In the genomic region with DNA sequence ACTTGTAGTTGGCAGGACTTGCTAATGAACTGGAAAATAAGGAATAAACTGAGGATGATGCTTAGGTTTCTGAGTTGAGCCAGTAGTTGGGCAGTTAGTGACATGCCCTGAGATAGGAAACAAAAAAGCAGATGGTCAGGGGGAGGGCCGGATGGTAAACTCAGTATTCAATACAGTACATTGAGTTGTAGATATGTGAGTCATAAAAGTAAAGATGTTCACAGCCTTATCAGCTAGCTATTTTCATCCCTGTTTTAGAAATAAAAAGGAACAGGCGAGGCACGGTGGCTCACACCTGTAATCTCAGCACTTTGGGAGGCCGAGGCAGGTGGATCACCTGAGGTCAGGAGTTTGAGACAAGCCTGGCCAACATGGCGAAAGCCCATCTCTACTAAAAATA, we compare ENCODE assay signal across 1 cellular context.
TF ChIP-seq lines count a peak whose summit lies in the region.

No MANE protein-coding gene starts in this region.

TF ChIP-seq in K562, 482 proteins besides CTCF, POLR2A, EP300 and RAD21 (continued from another document and continues in another):
- TF ChIP-seq, protein P1, sequence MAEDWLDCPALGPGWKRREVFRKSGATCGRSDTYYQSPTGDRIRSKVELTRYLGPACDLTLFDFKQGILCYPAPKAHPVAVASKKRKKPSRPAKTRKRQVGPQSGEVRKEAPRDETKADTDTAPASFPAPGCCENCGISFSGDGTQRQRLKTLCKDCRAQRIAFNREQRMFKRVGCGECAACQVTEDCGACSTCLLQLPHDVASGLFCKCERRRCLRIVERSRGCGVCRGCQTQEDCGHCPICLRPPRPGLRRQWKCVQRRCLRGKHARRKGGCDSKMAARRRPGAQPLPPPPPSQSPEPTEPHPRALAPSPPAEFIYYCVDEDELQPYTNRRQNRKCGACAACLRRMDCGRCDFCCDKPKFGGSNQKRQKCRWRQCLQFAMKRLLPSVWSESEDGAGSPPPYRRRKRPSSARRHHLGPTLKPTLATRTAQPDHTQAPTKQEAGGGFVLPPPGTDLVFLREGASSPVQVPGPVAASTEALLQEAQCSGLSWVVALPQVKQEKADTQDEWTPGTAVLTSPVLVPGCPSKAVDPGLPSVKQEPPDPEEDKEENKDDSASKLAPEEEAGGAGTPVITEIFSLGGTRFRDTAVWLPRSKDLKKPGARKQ (CRISPR knock-in tag; IDR thresholded peaks at IDR 0.05) = no peak
- TF ChIP-seq ZNF174 (CRISPR knock-in tag; IDR thresholded peaks at IDR 0.05) = no peak
- TF ChIP-seq SMC3 (conservative IDR thresholded peaks at IDR 0.05; ENCODE audit: insufficient read depth, low read depth, low read length) = no peak
- peak in 1 of 2 experiments; percentile 55; a peak in 1 of 4 replicates for TF ChIP-seq RCOR1 (IDR thresholded peaks at IDR 0.05; ENCODE audit: borderline replicate concordance in 1 of 2, low read depth in 2 of 2, low read length in 2 of 2)
- no peak for TF ChIP-seq DDX20 (tag; IDR thresholded peaks at IDR 0.05; ENCODE audit: low read depth)
- TF ChIP-seq, protein P2, sequence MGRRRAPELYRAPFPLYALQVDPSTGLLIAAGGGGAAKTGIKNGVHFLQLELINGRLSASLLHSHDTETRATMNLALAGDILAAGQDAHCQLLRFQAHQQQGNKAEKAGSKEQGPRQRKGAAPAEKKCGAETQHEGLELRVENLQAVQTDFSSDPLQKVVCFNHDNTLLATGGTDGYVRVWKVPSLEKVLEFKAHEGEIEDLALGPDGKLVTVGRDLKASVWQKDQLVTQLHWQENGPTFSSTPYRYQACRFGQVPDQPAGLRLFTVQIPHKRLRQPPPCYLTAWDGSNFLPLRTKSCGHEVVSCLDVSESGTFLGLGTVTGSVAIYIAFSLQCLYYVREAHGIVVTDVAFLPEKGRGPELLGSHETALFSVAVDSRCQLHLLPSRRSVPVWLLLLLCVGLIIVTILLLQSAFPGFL (CRISPR knock-in tag; IDR thresholded peaks at IDR 0.05) = no peak
- TF ChIP-seq ZFP30 (CRISPR knock-in tag; IDR thresholded peaks at IDR 0.05; ENCODE audit: borderline replicate concordance) = no peak
- no peak for TF ChIP-seq ZKSCAN1 (IDR thresholded peaks at IDR 0.05; ENCODE audit: low read depth, low read length)
- TF ChIP-seq, protein P3, sequence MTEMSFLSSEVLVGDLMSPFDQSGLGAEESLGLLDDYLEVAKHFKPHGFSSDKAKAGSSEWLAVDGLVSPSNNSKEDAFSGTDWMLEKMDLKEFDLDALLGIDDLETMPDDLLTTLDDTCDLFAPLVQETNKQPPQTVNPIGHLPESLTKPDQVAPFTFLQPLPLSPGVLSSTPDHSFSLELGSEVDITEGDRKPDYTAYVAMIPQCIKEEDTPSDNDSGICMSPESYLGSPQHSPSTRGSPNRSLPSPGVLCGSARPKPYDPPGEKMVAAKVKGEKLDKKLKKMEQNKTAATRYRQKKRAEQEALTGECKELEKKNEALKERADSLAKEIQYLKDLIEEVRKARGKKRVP (CRISPR knock-in tag; IDR thresholded peaks at IDR 0.05) = no peak
- TF ChIP-seq SETDB1 (IDR thresholded peaks at IDR 0.05; ENCODE audit: low read length) = no peak
- 0 out of 2 replicates have a peak, but pooled peaks have one; percentile 18 for TF ChIP-seq EHMT2 (IDR thresholded peaks at IDR 0.05)
- peak; percentile 66; the same call in 1 of the 2 replicates for TF ChIP-seq GATA2 (CRISPR knock-in tag; IDR thresholded peaks at IDR 0.05)
- TF ChIP-seq ARID1B (IDR thresholded peaks at IDR 0.05) = peak; percentile 96
- TF ChIP-seq CBFA2T3 (IDR thresholded peaks at IDR 0.05) = peak; percentile 93
- TF ChIP-seq KDM1A (IDR thresholded peaks at IDR 0.05) = peak; percentile 17 to 49; a peak in 2 of 4 replicates
- TF ChIP-seq, protein P4, sequence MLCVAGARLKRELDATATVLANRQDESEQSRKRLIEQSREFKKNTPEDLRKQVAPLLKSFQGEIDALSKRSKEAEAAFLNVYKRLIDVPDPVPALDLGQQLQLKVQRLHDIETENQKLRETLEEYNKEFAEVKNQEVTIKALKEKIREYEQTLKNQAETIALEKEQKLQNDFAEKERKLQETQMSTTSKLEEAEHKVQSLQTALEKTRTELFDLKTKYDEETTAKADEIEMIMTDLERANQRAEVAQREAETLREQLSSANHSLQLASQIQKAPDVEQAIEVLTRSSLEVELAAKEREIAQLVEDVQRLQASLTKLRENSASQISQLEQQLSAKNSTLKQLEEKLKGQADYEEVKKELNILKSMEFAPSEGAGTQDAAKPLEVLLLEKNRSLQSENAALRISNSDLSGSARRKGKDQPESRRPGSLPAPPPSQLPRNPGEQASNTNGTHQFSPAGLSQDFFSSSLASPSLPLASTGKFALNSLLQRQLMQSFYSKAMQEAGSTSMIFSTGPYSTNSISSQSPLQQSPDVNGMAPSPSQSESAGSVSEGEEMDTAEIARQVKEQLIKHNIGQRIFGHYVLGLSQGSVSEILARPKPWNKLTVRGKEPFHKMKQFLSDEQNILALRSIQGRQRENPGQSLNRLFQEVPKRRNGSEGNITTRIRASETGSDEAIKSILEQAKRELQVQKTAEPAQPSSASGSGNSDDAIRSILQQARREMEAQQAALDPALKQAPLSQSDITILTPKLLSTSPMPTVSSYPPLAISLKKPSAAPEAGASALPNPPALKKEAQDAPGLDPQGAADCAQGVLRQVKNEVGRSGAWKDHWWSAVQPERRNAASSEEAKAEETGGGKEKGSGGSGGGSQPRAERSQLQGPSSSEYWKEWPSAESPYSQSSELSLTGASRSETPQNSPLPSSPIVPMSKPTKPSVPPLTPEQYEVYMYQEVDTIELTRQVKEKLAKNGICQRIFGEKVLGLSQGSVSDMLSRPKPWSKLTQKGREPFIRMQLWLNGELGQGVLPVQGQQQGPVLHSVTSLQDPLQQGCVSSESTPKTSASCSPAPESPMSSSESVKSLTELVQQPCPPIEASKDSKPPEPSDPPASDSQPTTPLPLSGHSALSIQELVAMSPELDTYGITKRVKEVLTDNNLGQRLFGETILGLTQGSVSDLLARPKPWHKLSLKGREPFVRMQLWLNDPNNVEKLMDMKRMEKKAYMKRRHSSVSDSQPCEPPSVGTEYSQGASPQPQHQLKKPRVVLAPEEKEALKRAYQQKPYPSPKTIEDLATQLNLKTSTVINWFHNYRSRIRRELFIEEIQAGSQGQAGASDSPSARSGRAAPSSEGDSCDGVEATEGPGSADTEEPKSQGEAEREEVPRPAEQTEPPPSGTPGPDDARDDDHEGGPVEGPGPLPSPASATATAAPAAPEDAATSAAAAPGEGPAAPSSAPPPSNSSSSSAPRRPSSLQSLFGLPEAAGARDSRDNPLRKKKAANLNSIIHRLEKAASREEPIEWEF (CRISPR knock-in tag; IDR thresholded peaks at IDR 0.05) = no peak
- TF ChIP-seq MCM2 (IDR thresholded peaks at IDR 0.05; ENCODE audit: low read depth) = no peak
- no peak for TF ChIP-seq POLR2B (IDR thresholded peaks at IDR 0.05; ENCODE audit: low read depth, partially characterized antibody)
- no peak for TF ChIP-seq ZNF586 (CRISPR knock-in tag; conservative IDR thresholded peaks at IDR 0.05)
- TF ChIP-seq SIN3B (IDR thresholded peaks at IDR 0.05; ENCODE audit: low read depth) = no peak
- TF ChIP-seq JUND (IDR thresholded peaks at IDR 0.05; ENCODE audit: borderline replicate concordance, low read depth, low read length) = peak; percentile 89
- TF ChIP-seq JUND (tag; IDR thresholded peaks at IDR 0.05; ENCODE audit: borderline replicate concordance, low read depth, low read length) = peak; percentile 65; the same call in 1 of the 3 replicates
- no peak for TF ChIP-seq ZNF175 (CRISPR knock-in tag; IDR thresholded peaks at IDR 0.05; ENCODE audit: low read depth)
- TF ChIP-seq YBX1 (IDR thresholded peaks at IDR 0.05) = no peak
- TF ChIP-seq NCOR1 (IDR thresholded peaks at IDR 0.05) = peak; percentile 83
- no peak for TF ChIP-seq RBM14 (IDR thresholded peaks at IDR 0.05; ENCODE audit: borderline replicate concordance, insufficient read depth, low read depth, low read length)
- TF ChIP-seq ZNF274 (IDR thresholded peaks at IDR 0.05; ENCODE audit: borderline replicate concordance, low read depth, low read length) = no peak
- TF ChIP-seq, protein P5, sequence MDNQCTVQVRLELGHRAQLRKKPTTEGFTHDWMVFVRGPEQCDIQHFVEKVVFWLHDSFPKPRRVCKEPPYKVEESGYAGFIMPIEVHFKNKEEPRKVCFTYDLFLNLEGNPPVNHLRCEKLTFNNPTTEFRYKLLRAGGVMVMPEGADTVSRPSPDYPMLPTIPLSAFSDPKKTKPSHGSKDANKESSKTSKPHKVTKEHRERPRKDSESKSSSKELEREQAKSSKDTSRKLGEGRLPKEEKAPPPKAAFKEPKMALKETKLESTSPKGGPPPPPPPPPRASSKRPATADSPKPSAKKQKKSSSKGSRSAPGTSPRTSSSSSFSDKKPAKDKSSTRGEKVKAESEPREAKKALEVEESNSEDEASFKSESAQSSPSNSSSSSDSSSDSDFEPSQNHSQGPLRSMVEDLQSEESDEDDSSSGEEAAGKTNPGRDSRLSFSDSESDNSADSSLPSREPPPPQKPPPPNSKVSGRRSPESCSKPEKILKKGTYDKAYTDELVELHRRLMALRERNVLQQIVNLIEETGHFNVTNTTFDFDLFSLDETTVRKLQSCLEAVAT (IDR thresholded peaks at IDR 0.05) = no peak
- no peak for TF ChIP-seq CHD4 (IDR thresholded peaks at IDR 0.05; ENCODE audit: insufficient read depth, insufficient replicate concordance, low read depth, low read length, poor library complexity, severe bottlenecking)
- TF ChIP-seq, protein P6, sequence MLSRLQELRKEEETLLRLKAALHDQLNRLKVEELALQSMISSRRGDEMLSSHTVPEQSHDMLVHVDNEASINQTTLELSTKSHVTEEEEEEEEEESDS (CRISPR knock-in tag; IDR thresholded peaks at IDR 0.05) = no peak
- peak; percentile 30; the same call in 1 of the 2 replicates for TF ChIP-seq LEF1 (IDR thresholded peaks at IDR 0.05)
- no peak for TF ChIP-seq IFI16 (CRISPR knock-in tag; IDR thresholded peaks at IDR 0.05)
- TF ChIP-seq ZNF780A (CRISPR knock-in tag; IDR thresholded peaks at IDR 0.05) = no peak
- TF ChIP-seq, protein P7, sequence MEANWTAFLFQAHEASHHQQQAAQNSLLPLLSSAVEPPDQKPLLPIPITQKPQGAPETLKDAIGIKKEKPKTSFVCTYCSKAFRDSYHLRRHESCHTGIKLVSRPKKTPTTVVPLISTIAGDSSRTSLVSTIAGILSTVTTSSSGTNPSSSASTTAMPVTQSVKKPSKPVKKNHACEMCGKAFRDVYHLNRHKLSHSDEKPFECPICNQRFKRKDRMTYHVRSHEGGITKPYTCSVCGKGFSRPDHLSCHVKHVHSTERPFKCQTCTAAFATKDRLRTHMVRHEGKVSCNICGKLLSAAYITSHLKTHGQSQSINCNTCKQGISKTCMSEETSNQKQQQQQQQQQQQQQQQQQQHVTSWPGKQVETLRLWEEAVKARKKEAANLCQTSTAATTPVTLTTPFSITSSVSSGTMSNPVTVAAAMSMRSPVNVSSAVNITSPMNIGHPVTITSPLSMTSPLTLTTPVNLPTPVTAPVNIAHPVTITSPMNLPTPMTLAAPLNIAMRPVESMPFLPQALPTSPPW (CRISPR knock-in tag; IDR thresholded peaks at IDR 0.05) = no peak
- TF ChIP-seq, protein P8, sequence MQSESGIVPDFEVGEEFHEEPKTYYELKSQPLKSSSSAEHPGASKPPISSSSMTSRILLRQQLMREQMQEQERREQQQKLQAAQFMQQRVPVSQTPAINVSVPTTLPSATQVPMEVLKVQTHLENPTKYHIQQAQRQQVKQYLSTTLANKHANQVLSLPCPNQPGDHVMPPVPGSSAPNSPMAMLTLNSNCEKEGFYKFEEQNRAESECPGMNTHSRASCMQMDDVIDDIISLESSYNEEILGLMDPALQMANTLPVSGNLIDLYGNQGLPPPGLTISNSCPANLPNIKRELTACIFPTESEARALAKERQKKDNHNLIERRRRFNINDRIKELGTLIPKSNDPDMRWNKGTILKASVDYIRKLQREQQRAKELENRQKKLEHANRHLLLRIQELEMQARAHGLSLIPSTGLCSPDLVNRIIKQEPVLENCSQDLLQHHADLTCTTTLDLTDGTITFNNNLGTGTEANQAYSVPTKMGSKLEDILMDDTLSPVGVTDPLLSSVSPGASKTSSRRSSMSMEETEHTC (IDR thresholded peaks at IDR 0.05) = no peak
- peak; percentile 73 for TF ChIP-seq FOXM1 (IDR thresholded peaks at IDR 0.05; ENCODE audit: low read depth)
- no peak for TF ChIP-seq FOXM1 (CRISPR knock-in tag; IDR thresholded peaks at IDR 0.05; ENCODE audit: low read depth)
- no peak for TF ChIP-seq ZZZ3 (IDR thresholded peaks at IDR 0.05)
- TF ChIP-seq, protein P9, sequence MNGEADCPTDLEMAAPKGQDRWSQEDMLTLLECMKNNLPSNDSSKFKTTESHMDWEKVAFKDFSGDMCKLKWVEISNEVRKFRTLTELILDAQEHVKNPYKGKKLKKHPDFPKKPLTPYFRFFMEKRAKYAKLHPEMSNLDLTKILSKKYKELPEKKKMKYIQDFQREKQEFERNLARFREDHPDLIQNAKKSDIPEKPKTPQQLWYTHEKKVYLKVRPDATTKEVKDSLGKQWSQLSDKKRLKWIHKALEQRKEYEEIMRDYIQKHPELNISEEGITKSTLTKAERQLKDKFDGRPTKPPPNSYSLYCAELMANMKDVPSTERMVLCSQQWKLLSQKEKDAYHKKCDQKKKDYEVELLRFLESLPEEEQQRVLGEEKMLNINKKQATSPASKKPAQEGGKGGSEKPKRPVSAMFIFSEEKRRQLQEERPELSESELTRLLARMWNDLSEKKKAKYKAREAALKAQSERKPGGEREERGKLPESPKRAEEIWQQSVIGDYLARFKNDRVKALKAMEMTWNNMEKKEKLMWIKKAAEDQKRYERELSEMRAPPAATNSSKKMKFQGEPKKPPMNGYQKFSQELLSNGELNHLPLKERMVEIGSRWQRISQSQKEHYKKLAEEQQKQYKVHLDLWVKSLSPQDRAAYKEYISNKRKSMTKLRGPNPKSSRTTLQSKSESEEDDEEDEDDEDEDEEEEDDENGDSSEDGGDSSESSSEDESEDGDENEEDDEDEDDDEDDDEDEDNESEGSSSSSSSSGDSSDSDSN (IDR thresholded peaks at IDR 0.05; ENCODE audit: borderline replicate concordance in 1 of 2, low read depth in 2 of 2, low read length in 2 of 2) = no peak
- TF ChIP-seq RB1 (IDR thresholded peaks at IDR 0.05; ENCODE audit: low read depth) = no peak
- TF ChIP-seq, protein P10, sequence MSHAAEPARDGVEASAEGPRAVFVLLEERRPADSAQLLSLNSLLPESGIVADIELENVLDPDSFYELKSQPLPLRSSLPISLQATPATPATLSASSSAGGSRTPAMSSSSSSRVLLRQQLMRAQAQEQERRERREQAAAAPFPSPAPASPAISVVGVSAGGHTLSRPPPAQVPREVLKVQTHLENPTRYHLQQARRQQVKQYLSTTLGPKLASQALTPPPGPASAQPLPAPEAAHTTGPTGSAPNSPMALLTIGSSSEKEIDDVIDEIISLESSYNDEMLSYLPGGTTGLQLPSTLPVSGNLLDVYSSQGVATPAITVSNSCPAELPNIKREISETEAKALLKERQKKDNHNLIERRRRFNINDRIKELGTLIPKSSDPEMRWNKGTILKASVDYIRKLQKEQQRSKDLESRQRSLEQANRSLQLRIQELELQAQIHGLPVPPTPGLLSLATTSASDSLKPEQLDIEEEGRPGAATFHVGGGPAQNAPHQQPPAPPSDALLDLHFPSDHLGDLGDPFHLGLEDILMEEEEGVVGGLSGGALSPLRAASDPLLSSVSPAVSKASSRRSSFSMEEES (CRISPR knock-in tag; IDR thresholded peaks at IDR 0.05) = no peak
- TF ChIP-seq ILK (tag; IDR thresholded peaks at IDR 0.05; ENCODE audit: borderline replicate concordance, low read depth) = no peak
- TF ChIP-seq CBX3 (IDR thresholded peaks at IDR 0.05; ENCODE audit: borderline replicate concordance in 1 of 2, low read length in 2 of 2) = no peak
- no peak for TF ChIP-seq MYC (IDR thresholded peaks at IDR 0.05; ENCODE audit: low read depth, low read length)
- TF ChIP-seq MYC (CRISPR knock-in tag; IDR thresholded peaks at IDR 0.05; ENCODE audit: borderline replicate concordance, low read depth) = no peak
- no peak for TF ChIP-seq ZFPM2 (CRISPR knock-in tag; IDR thresholded peaks at IDR 0.05)
- TF ChIP-seq SAFB2 (IDR thresholded peaks at IDR 0.05; ENCODE audit: borderline replicate concordance, low read depth, low read length, severe bottlenecking) = no peak
- no peak for TF ChIP-seq MTA3 (IDR thresholded peaks at IDR 0.05; ENCODE audit: borderline replicate concordance)
- peak; percentile 92 for TF ChIP-seq ZEB2 (IDR thresholded peaks at IDR 0.05)
